In the genomic region with DNA sequence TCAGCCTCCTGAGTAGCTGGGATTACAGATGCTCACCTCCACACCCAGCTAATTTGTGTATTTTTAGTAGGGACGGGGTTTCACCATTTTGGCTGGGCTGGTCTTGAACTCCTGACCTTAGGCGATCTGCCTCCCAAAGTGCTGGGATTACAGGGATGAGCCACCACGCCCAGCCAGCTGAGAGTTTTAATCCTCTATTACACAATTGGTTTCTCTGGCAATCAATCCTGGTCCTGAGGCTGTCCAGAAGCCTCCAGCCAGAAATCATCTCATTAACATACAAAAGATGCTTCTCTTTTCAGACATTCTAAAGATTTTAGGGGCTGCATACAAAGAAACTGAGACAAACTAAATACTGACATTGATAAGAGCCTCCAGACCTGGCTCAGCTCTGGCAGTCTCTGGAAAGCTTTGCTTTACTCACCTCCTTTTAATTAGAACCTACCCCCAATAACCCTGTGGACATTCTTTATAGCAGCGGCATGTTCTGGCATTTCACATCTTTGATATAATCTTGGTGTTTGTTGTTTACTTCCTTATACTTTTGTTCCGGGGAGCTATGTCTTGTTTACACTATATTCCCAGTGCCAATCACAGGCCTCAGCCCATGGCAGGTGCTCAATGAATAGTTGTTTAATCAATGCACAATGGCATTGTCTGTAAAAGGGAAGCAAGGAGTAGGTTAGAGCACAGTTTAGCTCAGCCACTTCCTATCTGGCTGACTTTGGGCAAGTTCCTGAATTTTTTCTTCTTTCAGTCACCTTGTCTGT, we compare ENCODE assay signal across 21 cellular contexts. TPM values are rescaled to one million over a fixed set of nuclear protein-coding genes. Genes with fewer than 3 reads are reported as not detected.
A peak's percentile ranks its signal among the peaks of the same experiment; 100 is the strongest.
DNase-seq lines count a peak whose midpoint lies in the region; TF ChIP-seq lines count a peak whose summit lies in the region.
"Had no signal": no experiment of that assay in that cellular context is flagged by ENCODE, and none has a peak within 500 bp of the region (broad histone marks: within the 10 kb centered on the region; RNA-seq: fewer than 3 reads in every experiment).

No MANE protein-coding gene starts in this region.

- H3K27me3 Mint-ChIP-seq in activated naive CD8-positive, alpha-beta T cell treated with anti-CD3 and anti-CD28 coated beads for 36 hours, result no peaks in the 10 kb centered on the region
- H3K27me3 Mint-ChIP-seq in progenitor cell of endocrine pancreas, result no peaks in the 10 kb centered on the region

- H3K4me1 Mint-ChIP-seq in activated naive CD8-positive, alpha-beta T cell treated with anti-CD3 and anti-CD28 coated beads for 36 hours, result peaks cover 2% of the 10 kb centered on the region
- H3K4me1 Mint-ChIP-seq in progenitor cell of endocrine pancreas (ENCODE audit: low read depth), result peaks cover 15% of the 10 kb centered on the region

- DNase-seq in NCI-H82 (lab: John Stamatoyannopoulos, UW), result peak; percentile 64
- no peak for DNase-seq in NCI-H82 treated with DMSO at 0.1 percent for 48 hours (lab: John Stamatoyannopoulos, UW; ENCODE audit: unreplicated experiment)
- peak; percentile 43 to 47 for DNase-seq in Kasumi-1 (lab: John Stamatoyannopoulos, UW)
- DNase-seq in activated naive CD8-positive, alpha-beta T cell treated with anti-CD3 and anti-CD28 coated beads for 36 hours, result no peak
- no peak for DNase-seq in progenitor cell of endocrine pancreas (ENCODE audit: low spot score, unreplicated experiment)
- DNase-seq in NOMO-1 treated with dmso at 0.1 percent for 144 hours (lab: John Stamatoyannopoulos, UW; ENCODE audit: unreplicated experiment), result no peak
- DNase-seq in occipital lobe (lab: John Stamatoyannopoulos, UW), result no peak
- no peak for DNase-seq in islet precursor cell
- DNase-seq: activated CD4-positive, alpha-beta T cell treated with anti-CD3 and anti-CD28 coated beads, Interleukin-2, amount 50 U/mL, for 4 hours; activated CD8-positive, alpha-beta memory T cell treated with anti-CD3 and anti-CD28 coated beads, Interleukin-2, amount 50 U/mL, for 48 hours; activated gamma-delta T cell; DMS 273 treated with DMSO at 0.1 percent for 48 hours; gastrocnemius medialis; GDM1; hypothalamus; NCI-H2081; NCI-H510A; right cardiac atrium; SHP77; stimulated activated CD8-positive, alpha-beta memory T cell treated with anti-CD3 and anti-CD28 coated beads, Interleukin-4, amount 100 ng/mL, for 48 hours; T-helper 1 cell had no signal

- H3K27ac Mint-ChIP-seq in activated naive CD8-positive, alpha-beta T cell treated with anti-CD3 and anti-CD28 coated beads for 36 hours, result peak overlapping the region; percentile 43
- peak overlapping the region; percentile 63 for H3K27ac Mint-ChIP-seq in progenitor cell of endocrine pancreas

- peaks cover 33% of the 10 kb centered on the region for H3K36me3 Mint-ChIP-seq in activated naive CD8-positive, alpha-beta T cell treated with anti-CD3 and anti-CD28 coated beads for 36 hours
- H3K36me3 Mint-ChIP-seq in progenitor cell of endocrine pancreas (ENCODE audit: insufficient read depth), result peaks cover 5% of the 10 kb centered on the region

- peaks cover 2% of the 10 kb centered on the region for H3K9me3 Mint-ChIP-seq in activated naive CD8-positive, alpha-beta T cell treated with anti-CD3 and anti-CD28 coated beads for 36 hours
- no peaks in the 10 kb centered on the region for H3K9me3 Mint-ChIP-seq in progenitor cell of endocrine pancreas (ENCODE audit: low read depth)

- no peak for TF ChIP-seq CTCF in progenitor cell of endocrine pancreas (IDR thresholded peaks at IDR 0.05; ENCODE audit: unreplicated experiment)

- H3K4me3 Mint-ChIP-seq in activated naive CD8-positive, alpha-beta T cell treated with anti-CD3 and anti-CD28 coated beads for 36 hours, result no peak overlapping the region
- no peak overlapping the region for H3K4me3 Mint-ChIP-seq in progenitor cell of endocrine pancreas (ENCODE audit: low read depth)

RNA-seq across cellular contexts. Expression of gene ZNF724, which starts 4.1 kb away (rescaled TPM):
- 10 to 100 TPM; 12.5 to 13.9 TPM for total RNA-seq in activated naive CD8-positive, alpha-beta T cell treated with anti-CD3 and anti-CD28 coated beads for 36 hours
- 21.7 and 22.1 TPM in 2 replicates for total RNA-seq in progenitor cell of endocrine pancreas
- 24.8 TPM for total RNA-seq in occipital lobe

Comparison
In these comparisons a context has a peak if more than half of its experiments do, and no peak if none do; other contexts are left out.
1. DNase-seq: peak in NCI-H82 (single experiment) and Kasumi-1 (2 of 2); none in NCI-H82 treated with DMSO at 0.1 percent for 48 hours (single experiment), activated naive CD8-positive, alpha-beta T cell treated with anti-CD3 and anti-CD28 coated beads for 36 hours (single experiment), progenitor cell of endocrine pancreas (single experiment), NOMO-1 treated with dmso at 0.1 percent for 144 hours (single experiment), occipital lobe (single experiment) and islet precursor cell (single experiment).